24 cellular contexts compared by ENCODE assay signal in genomic region chr2:3779650-3780049, GRCh38.
A peak's percentile ranks its signal among the peaks of the same experiment; 100 is the strongest.
DNase-seq lines count a peak whose midpoint lies in the region; ATAC-seq and TF ChIP-seq lines count a peak whose summit lies in the region.
"Had no signal": no experiment of that assay in that cellular context is flagged by ENCODE, and none has a peak within 500 bp of the region (broad histone marks: within the 10 kb centered on the region; RNA-seq: fewer than 3 reads in every experiment).

No MANE protein-coding gene starts in this region.

- no peaks in the 10 kb centered on the region for H3K79me1 ChIP-seq in neuronal stem cell (ENCODE audit: low read depth, low read length)

- peaks cover 0 to 2% of the 10 kb centered on the region in 2 donors for H3K4me1 ChIP-seq in neuronal stem cell (ENCODE audit: control insufficient read depth in 2 of 2, insufficient read depth in 1 of 2, low read depth in 1 of 2, low read length in 2 of 2)
- H3K4me1 ChIP-seq: HAP-1, thyroid gland had no signal

- H3K9ac ChIP-seq in neuronal stem cell (ENCODE audit: low read depth, low read length, poor library complexity), result no peak overlapping the region
- H3K9ac ChIP-seq: SK-N-SH had no signal

- TF ChIP-seq CTCF in C4-2B (conservative IDR thresholded peaks at IDR 0.05) (no peak), VCaP (conservative IDR thresholded peaks at IDR 0.05) (no peak), coronary artery (IDR thresholded peaks at IDR 0.05) (no peak)

- no peak for ATAC-seq in GM21576 (IDR thresholded peaks at IDR 0.05; ENCODE audit: unreplicated experiment)
- ATAC-seq: left lobe of liver had no signal

- no peak overlapping the region for H3K14ac ChIP-seq in neuronal stem cell (ENCODE audit: low read length)

- no peak overlapping the region for H2BK15ac ChIP-seq in neuronal stem cell (ENCODE audit: low read length)

- no peak overlapping the region for H2BK5ac ChIP-seq in neuronal stem cell (ENCODE audit: low read length)

- peak overlapping the region; percentile 21 for H2AFZ ChIP-seq in neuronal stem cell (ENCODE audit: low read length)

- H3K23ac ChIP-seq in neuronal stem cell (ENCODE audit: low read depth, low read length, poor library complexity), result no peak overlapping the region

- no peak overlapping the region for H4K8ac ChIP-seq in neuronal stem cell (ENCODE audit: low read depth, low read length)

- H2AK5ac ChIP-seq in neuronal stem cell (ENCODE audit: low read depth, low read length), result no peak overlapping the region

- DNase-seq in NCI-H82 (lab: John Stamatoyannopoulos, UW) (peak; percentile 43), NCI-H82 treated with DMSO at 0.1 percent for 48 hours (lab: John Stamatoyannopoulos, UW; ENCODE audit: unreplicated experiment) (no peak), neuronal stem cell (ENCODE audit: low spot score) (no peak), coronary artery (ENCODE audit: low spot score) (no peak), COLO829 (ENCODE audit: low spot score) (no peak)
- DNase-seq: activated gamma-delta T cell treated with Interleukin-2 at 50 U/mL for 16 hours; activated T-cell treated with anti-CD3 and anti-CD28 coated beads, Interleukin-2, amount 50 U/mL, for 1 hour; C1 segment of cervical spinal cord; dorsolateral prefrontal cortex; hypothalamus; immature natural killer cell; MM.1S; naive B cell; NCI-H1436 treated with DMSO at 0.1 percent for 48 hours; NCI-H526; SK-N-SH; stomach; thyroid gland had no signal

- no peak overlapping the region for H2BK120ac ChIP-seq in neuronal stem cell (ENCODE audit: low read depth, low read length)

- H3K4ac ChIP-seq in neuronal stem cell (ENCODE audit: low read length), result no peak overlapping the region

- no peak overlapping the region for H4K91ac ChIP-seq in neuronal stem cell (ENCODE audit: low read depth, low read length, poor library complexity)

- H3K9me3 ChIP-seq in neuronal stem cell (replicated peaks in 1 of 2; ENCODE audit: control insufficient read depth in 2 of 2, insufficient read depth in 1 of 2, low read depth in 1 of 2, low read length in 2 of 2), result no peaks in the 10 kb centered on the region
- H3K9me3 ChIP-seq: HAP-1, stomach, thyroid gland had no signal

- no peak overlapping the region for H3K4me2 ChIP-seq in neuronal stem cell (ENCODE audit: insufficient read depth, low read length, poor library complexity, severe bottlenecking)
- H3K4me2 ChIP-seq: SK-N-SH had no signal

- no peaks in the 10 kb centered on the region for H3K36me3 ChIP-seq in neuronal stem cell (replicated peaks in 1 of 2; ENCODE audit: control insufficient read depth in 2 of 2, insufficient read depth in 2 of 2, low read length in 2 of 2)
- H3K36me3 ChIP-seq: HAP-1, stomach, thyroid gland had no signal

- H3K18ac ChIP-seq in neuronal stem cell (ENCODE audit: low read length), result no peak overlapping the region

- no peaks in the 10 kb centered on the region for H3K27me3 ChIP-seq in neuronal stem cell (ENCODE audit: control insufficient read depth in 3 of 3, insufficient read depth in 3 of 3, low read depth in 1 of 3, low read length in 3 of 3)
- H3K27me3 ChIP-seq: thyroid gland had no signal

- H3K4me3 ChIP-seq in neuronal stem cell (ENCODE audit: low read length in 2 of 2) (no peak overlapping the region), coronary artery (no peak overlapping the region)
- H3K4me3 ChIP-seq: dorsolateral prefrontal cortex, HAP-1, skin epidermis, stomach, thyroid gland had no signal

- peak overlapping the region; percentile 47 for H3K27ac ChIP-seq in C4-2B
- H3K27ac ChIP-seq in VCaP, result peak overlapping the region; percentile 38
- H3K27ac ChIP-seq in neuronal stem cell (replicated peaks; ENCODE audit: low read length), result no peak overlapping the region
- no peak overlapping the region for H3K27ac ChIP-seq in coronary artery
- H3K27ac ChIP-seq: dorsolateral prefrontal cortex, skin epidermis, stomach, thyroid gland had no signal

- WGBS in neuronal stem cell (ENCODE audit: extremely low coverage in 2 of 2, insufficient read length in 2 of 2, insufficient replicate concordance in 1 of 2), 2 donors, result no CpG with 5 or more reads among the region's 9 CpGs

- no peak overlapping the region for H2BK12ac ChIP-seq in neuronal stem cell (ENCODE audit: low read length)

Comparison
In these comparisons a context has a peak if more than half of its experiments do, and no peak if none do; other contexts are left out.
1. H3K27ac ChIP-seq: peak in C4-2B (single experiment) and VCaP (single experiment); none in neuronal stem cell (single experiment) and coronary artery (0 of 2).